ENCODE assay signal across 1 cellular context in the genomic region with DNA sequence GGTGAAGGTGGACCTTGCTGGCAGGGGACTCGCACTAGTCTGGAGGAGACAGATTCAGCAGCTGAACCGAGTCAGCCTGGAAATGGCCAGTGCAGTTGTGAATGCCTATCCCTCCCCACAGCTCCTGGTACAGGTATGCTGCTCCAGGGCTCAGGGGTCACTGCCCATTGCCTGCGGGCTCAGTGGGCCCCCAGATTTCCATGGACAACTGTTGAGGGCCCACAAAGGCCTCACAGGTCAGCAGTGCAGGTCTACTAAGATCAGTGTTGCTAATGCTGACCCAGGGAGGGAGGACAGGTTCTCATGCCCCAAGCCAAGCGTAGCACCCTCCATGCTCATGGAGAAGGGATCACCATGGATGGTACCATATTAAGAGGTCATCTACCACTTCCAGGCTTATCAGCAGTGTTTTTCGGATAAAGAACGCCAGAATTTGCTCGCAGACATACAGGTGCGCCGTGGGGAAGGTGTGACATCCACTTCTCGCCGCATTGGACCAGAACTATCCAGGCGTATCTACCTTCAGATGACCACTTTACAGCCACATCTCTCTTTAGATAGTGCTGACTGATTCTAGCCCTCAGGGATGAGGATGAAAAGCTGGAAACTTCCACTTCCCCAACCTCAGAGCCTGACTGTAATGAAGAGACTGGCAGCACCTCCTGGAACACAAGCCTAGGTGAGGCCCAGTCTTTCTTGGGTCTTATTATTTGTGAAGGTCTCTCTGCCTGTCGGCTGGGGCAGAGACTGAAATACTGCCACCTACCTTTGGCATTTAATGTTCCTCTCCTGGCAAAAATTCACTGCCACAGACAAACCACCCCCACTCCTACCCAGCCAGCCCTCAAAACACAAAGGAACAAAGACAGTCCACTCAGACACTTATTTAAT.
TF ChIP-seq lines count a peak whose summit lies in the region.

No MANE protein-coding gene starts in this region.

TF ChIP-seq in GM23338, 12 proteins besides CTCF, POLR2A, EP300 and RAD21 (continued from another document):
- TF ChIP-seq, protein P1, sequence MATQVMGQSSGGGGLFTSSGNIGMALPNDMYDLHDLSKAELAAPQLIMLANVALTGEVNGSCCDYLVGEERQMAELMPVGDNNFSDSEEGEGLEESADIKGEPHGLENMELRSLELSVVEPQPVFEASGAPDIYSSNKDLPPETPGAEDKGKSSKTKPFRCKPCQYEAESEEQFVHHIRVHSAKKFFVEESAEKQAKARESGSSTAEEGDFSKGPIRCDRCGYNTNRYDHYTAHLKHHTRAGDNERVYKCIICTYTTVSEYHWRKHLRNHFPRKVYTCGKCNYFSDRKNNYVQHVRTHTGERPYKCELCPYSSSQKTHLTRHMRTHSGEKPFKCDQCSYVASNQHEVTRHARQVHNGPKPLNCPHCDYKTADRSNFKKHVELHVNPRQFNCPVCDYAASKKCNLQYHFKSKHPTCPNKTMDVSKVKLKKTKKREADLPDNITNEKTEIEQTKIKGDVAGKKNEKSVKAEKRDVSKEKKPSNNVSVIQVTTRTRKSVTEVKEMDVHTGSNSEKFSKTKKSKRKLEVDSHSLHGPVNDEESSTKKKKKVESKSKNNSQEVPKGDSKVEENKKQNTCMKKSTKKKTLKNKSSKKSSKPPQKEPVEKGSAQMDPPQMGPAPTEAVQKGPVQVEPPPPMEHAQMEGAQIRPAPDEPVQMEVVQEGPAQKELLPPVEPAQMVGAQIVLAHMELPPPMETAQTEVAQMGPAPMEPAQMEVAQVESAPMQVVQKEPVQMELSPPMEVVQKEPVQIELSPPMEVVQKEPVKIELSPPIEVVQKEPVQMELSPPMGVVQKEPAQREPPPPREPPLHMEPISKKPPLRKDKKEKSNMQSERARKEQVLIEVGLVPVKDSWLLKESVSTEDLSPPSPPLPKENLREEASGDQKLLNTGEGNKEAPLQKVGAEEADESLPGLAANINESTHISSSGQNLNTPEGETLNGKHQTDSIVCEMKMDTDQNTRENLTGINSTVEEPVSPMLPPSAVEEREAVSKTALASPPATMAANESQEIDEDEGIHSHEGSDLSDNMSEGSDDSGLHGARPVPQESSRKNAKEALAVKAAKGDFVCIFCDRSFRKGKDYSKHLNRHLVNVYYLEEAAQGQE (IDR thresholded peaks at IDR 0.05; ENCODE audit: unreplicated experiment): no peak
- TF ChIP-seq EZH2phosphoT487 (IDR thresholded peaks at IDR 0.05; ENCODE audit: unreplicated experiment) (no peak), CREB1 (CRISPR knock-in tag; IDR thresholded peaks at IDR 0.05; ENCODE audit: low read depth) (no peak), JUNB (IDR thresholded peaks at IDR 0.05; ENCODE audit: unreplicated experiment) (no peak), STAT1 (IDR thresholded peaks at IDR 0.05; ENCODE audit: unreplicated experiment) (no peak)
